ENCODE assay signal across 8 cellular contexts in the genomic region with DNA sequence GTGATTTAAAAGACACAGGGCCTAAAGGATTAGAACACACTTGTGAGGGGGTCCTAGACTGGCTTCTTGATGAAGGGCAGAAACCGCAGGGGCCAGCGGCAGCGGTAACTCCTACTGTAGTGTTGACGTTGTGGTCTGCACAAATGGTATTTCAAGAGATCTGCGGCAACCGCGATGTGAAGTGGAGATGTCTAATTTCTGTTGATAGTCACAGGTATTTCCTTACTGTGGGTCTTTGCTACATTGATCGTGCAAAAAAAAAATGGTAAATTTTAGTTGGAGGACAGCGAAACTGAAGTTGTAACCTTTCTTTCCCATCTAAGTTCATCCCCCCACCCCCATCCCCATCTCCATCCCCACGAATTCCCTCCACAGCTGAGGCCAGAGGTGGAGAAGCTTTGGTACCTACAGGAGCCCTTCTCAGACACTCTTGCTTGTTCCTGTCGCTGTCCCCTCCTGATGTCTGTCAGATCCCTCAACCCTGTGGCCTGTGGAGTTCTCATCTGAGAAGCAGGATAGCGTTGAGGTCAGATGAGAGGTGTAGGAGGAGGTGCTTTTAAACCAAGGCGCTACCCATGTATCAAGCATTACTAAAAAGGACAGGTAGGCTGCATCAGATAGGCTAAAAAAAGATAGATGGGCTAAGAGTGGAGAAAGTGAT. TPM values are rescaled to one million over a fixed set of nuclear protein-coding genes. Genes with fewer than 3 reads are reported as not detected.
DNase-seq lines count a peak whose midpoint lies in the region; ATAC-seq and TF ChIP-seq lines count a peak whose summit lies in the region.

No MANE protein-coding gene starts in this region.

- no peaks in the 10 kb centered on the region for H3K9me3 ChIP-seq in CD8-positive, alpha-beta memory T cell (ENCODE audit: low read length)
- H3K9me3 ChIP-seq in colonic mucosa = no peaks in the 10 kb centered on the region
- no peaks in the 10 kb centered on the region for H3K9me3 ChIP-seq in tibial artery

- no peaks in the 10 kb centered on the region for H3K27me3 ChIP-seq in CD8-positive, alpha-beta memory T cell (ENCODE audit: insufficient read depth, low read length, poor library complexity, severe bottlenecking)
- H3K27me3 ChIP-seq in colonic mucosa = no peaks in the 10 kb centered on the region
- H3K27me3 ChIP-seq in tibial artery = no peaks in the 10 kb centered on the region

- peak overlapping the region; percentile 70 to 92 for H3K9ac ChIP-seq in colonic mucosa (ENCODE audit: low read depth in 2 of 2, low read length in 2 of 2)

- H3K27ac Mint-ChIP-seq in CD8-positive, alpha-beta memory T cell = peak overlapping the region; percentile 86 to 98 (median 93)
- H3K27ac Mint-ChIP-seq in T-cell = peak overlapping the region; percentile 93 to 95

- CTCF ChIA-PET in CD8-positive, alpha-beta memory T cell (lab: Charles Lee) = no interaction called here
- CTCF ChIA-PET in T-cell (lab: Charles Lee) = interaction anchor here in 1 of 2 donors (0.5 to 1.5 kb wide), 2 partner anchors 26 to 1257 kb away, joined by 3 read pairs; no protein-coding TSS in a partner anchor

- H3K9me3 Mint-ChIP-seq in CD8-positive, alpha-beta memory T cell = no peaks in the 10 kb centered on the region
- no peaks in the 10 kb centered on the region for H3K9me3 Mint-ChIP-seq in T-cell

- H3K4me1 ChIP-seq in CD8-positive, alpha-beta memory T cell (ENCODE audit: insufficient read depth, low read length) = peaks cover 22% of the 10 kb centered on the region
- H3K4me1 ChIP-seq in colonic mucosa = no peaks in the 10 kb centered on the region
- peaks cover 0 to 22% (median 11%) of the 10 kb centered on the region in 4 donors for H3K4me1 ChIP-seq in tibial artery

- peaks cover 0 to 13% (median under 1%) of the 10 kb centered on the region in 3 donors for H3K36me3 Mint-ChIP-seq in CD8-positive, alpha-beta memory T cell
- H3K36me3 Mint-ChIP-seq in T-cell = peaks cover 7% of the 10 kb centered on the region

- H3K4me3 ChIP-seq in CD8-positive, alpha-beta memory T cell (ENCODE audit: low read length) = peak overlapping the region; percentile 86
- H3K4me3 ChIP-seq in colonic mucosa = peak overlapping the region; percentile 85
- peak overlapping the region; percentile 91 for H3K4me3 ChIP-seq in lower leg skin (ENCODE audit: low read depth, poor library complexity, severe bottlenecking)
- H3K4me3 ChIP-seq in tibial artery = peak overlapping the region; percentile 75 to 93

- DNase-seq in CD8-positive, alpha-beta memory T cell = peak in 4 of 5 donors; percentile 5 to 16 (median 14)
- peak; percentile 33 for DNase-seq in HT-29 (ENCODE audit: low spot score)
- DNase-seq in T-cell = peak in 22 of 34 experiments; percentile 2 to 36 (median 12)
- peak; percentile 51 for DNase-seq in colonic mucosa
- DNase-seq in lower leg skin (ENCODE audit: low spot score in 2 of 2) = no peak
- no peak for DNase-seq in tibial artery
- no peak for DNase-seq in NCI-H1694 treated with DMSO at 0.1 percent for 48 hours (lab: John Stamatoyannopoulos, UW)

- intact Hi-C loops in colonic mucosa (cut with DNase I) = loop anchor here (10.0 kb wide), 1 partner anchor 196 kb away; no protein-coding TSS in a partner anchor
- intact Hi-C loops in lower leg skin (cut with DNase I; ENCODE audit: low total_unique reads) = loop anchor here (10.0 kb wide), 1 partner anchor 306 kb away; no protein-coding TSS in a partner anchor
- intact Hi-C loops in tibial artery (cut with DNase I; ENCODE audit: low total_unique reads) = no loop called here

- H3K36me3 ChIP-seq in CD8-positive, alpha-beta memory T cell (ENCODE audit: insufficient read depth, low read length) = peaks cover under 1% of the 10 kb centered on the region
- H3K36me3 ChIP-seq in colonic mucosa = no peaks in the 10 kb centered on the region
- peaks cover 0 to 5% (median 1%) of the 10 kb centered on the region in 3 donors for H3K36me3 ChIP-seq in tibial artery

- peak; percentile 4 for ATAC-seq in GM19324 (IDR thresholded peaks at IDR 0.05; ENCODE audit: low FRiP score, unreplicated experiment)
- ATAC-seq in T-cell (replicated peaks in 1 of 4) = peak; percentile 24 to 39 (median 36)

- H3K27ac ChIP-seq in CD8-positive, alpha-beta memory T cell (ENCODE audit: low read depth, low read length) = peak overlapping the region; percentile 52
- H3K27ac ChIP-seq in colonic mucosa (peak overlapping the region; percentile 71), tibial artery (peak overlapping the region; percentile 75 to 80)

- peak overlapping the region; percentile 94 to 99 (median 96) for H3K4me3 Mint-ChIP-seq in CD8-positive, alpha-beta memory T cell
- peak overlapping the region; percentile 95 for H3K4me3 Mint-ChIP-seq in T-cell

- H3K4me1 Mint-ChIP-seq in CD8-positive, alpha-beta memory T cell = peaks cover 31 to 44% (median 43%) of the 10 kb centered on the region in 3 donors
- peaks cover 40 to 45% (median 43%) of the 10 kb centered on the region in 3 donors for H3K4me1 Mint-ChIP-seq in T-cell

- H3K27me3 Mint-ChIP-seq in CD8-positive, alpha-beta memory T cell = no peaks in the 10 kb centered on the region
- H3K27me3 Mint-ChIP-seq in T-cell = no peaks in the 10 kb centered on the region

- WGBS in lower leg skin, 2 donors = 11 to 19% methylated on average over 13 of the region's 13 CpGs

- POLR2A ChIA-PET in CD8-positive, alpha-beta memory T cell (lab: Charles Lee) = no interaction called here
- POLR2A ChIA-PET in T-cell (lab: Charles Lee) = interaction anchor here in 1 of 2 donors (0.6 kb wide), 1 partner anchor 26 kb away, joined by 6 read pairs; no protein-coding TSS in a partner anchor

- no peak for TF ChIP-seq CTCF in colonic mucosa (IDR thresholded peaks at IDR 0.05)
- TF ChIP-seq CTCF in lower leg skin (IDR thresholded peaks at IDR 0.05) = no peak
- no peak for TF ChIP-seq CTCF in tibial artery (IDR thresholded peaks at IDR 0.05)

- no peak for TF ChIP-seq POLR2A in lower leg skin (IDR thresholded peaks at IDR 0.05)

RNA-seq across cellular contexts. Expression of a gene that starts 0.6 kb away (rescaled TPM):
- total RNA-seq in CD8-positive, alpha-beta memory T cell = 10 to 100 TPM; 29.0 to 31.1 TPM
- polyA plus RNA-seq in CD8-positive, alpha-beta memory T cell = 28.0 TPM
- total RNA-seq in HT-29 (2014; rRNA removed; shearing (Covaris generic)) = 15.0 and 15.2 TPM in 2 replicates
- total RNA-seq in T-cell (10 to 100 TPM; 13.6 to 24.5 (median 17.3) TPM), colonic mucosa (10 to 100 TPM; 57.0 to 64.8 TPM), lower leg skin (10 to 100 TPM; 17.8 to 28.5 (median 21.8) TPM)

Comparison
In these comparisons a context has a peak if more than half of its experiments do, and no peak if none do; other contexts are left out.
1. DNase-seq: peak in CD8-positive, alpha-beta memory T cell (4 of 5), HT-29 (single experiment), T-cell (22 of 34) and colonic mucosa (single experiment); none in lower leg skin (0 of 2), tibial artery (0 of 2) and NCI-H1694 treated with DMSO at 0.1 percent for 48 hours (single experiment).
2. Peak in every context shown above with its lines, with median percentiles within 50 percentile points of each other: H3K27ac ChIP-seq and H3K4me3 ChIP-seq.